Comparison of ENCODE assay signal across 9 cellular contexts in genomic region chr3:172153335-172153861, GRCh38.
DNase-seq lines count a peak whose midpoint lies in the region; ATAC-seq and TF ChIP-seq lines count a peak whose summit lies in the region.
"Had no signal": no experiment of that assay in that cellular context is flagged by ENCODE, and none has a peak within 500 bp of the region (broad histone marks: within the 10 kb centered on the region; RNA-seq: fewer than 3 reads in every experiment).

No MANE protein-coding gene starts in this region.

- H3K4me3 Mint-ChIP-seq in dendritic cell treated with granulocyte-macrophage colony-stimulating factor and Interleukin-4, amounts not matched to agents 40 ng/mL and 50 ng/mL, for 4 days: peak overlapping the region; percentile 60

- H3K4me1 Mint-ChIP-seq in dendritic cell treated with granulocyte-macrophage colony-stimulating factor and Interleukin-4, amounts not matched to agents 40 ng/mL and 50 ng/mL, for 4 days (ENCODE audit: low read depth): peaks cover 67% of the 10 kb centered on the region

- H3K9me3 Mint-ChIP-seq in dendritic cell treated with granulocyte-macrophage colony-stimulating factor and Interleukin-4, amounts not matched to agents 40 ng/mL and 50 ng/mL, for 4 days: no peaks in the 10 kb centered on the region

- H4K20me1 ChIP-seq in Karpas-422 (ENCODE audit: insufficient read depth, low read depth, low read length): no peaks in the 10 kb centered on the region

- no peaks in the 10 kb centered on the region for H3K79me2 ChIP-seq in Karpas-422 (ENCODE audit: low read length)

- H3K4me3 ChIP-seq in lung (no peak overlapping the region), Karpas-422 (ENCODE audit: low read length) (no peak overlapping the region)
- H3K4me3 ChIP-seq: SK-N-MC had no signal

- H3K27me3 ChIP-seq in lung (ENCODE audit: control insufficient read depth, insufficient read depth) (no peaks in the 10 kb centered on the region), Karpas-422 (ENCODE audit: low read length) (no peaks in the 10 kb centered on the region)

- no peak overlapping the region for H3K9ac ChIP-seq in Karpas-422 (ENCODE audit: low read length)

- peaks cover 17% of the 10 kb centered on the region for H3K36me3 Mint-ChIP-seq in dendritic cell treated with granulocyte-macrophage colony-stimulating factor and Interleukin-4, amounts not matched to agents 40 ng/mL and 50 ng/mL, for 4 days (ENCODE audit: low read depth)

- H2AFZ ChIP-seq in Karpas-422 (ENCODE audit: low read length): no peak overlapping the region

- ATAC-seq in GM18502 (IDR thresholded peaks at IDR 0.05; ENCODE audit: poor library complexity, unreplicated experiment) (peak; percentile 59), HG03565 (IDR thresholded peaks at IDR 0.05; ENCODE audit: unreplicated experiment) (peak; percentile 41), lung (ENCODE audit: insufficient read depth, low FRiP score) (peak; percentile 97)

- intact Hi-C loops in dendritic cell treated with granulocyte-macrophage colony-stimulating factor and Interleukin-4, amounts not matched to agents 40 ng/mL and 50 ng/mL, for 4 days (cut with micrococcal nuclease): no loop called here

- H3K4me2 ChIP-seq in Karpas-422 (ENCODE audit: low read depth, low read length, poor library complexity, severe bottlenecking): no peak overlapping the region

- H3K9me2 ChIP-seq in Karpas-422 (replicated peaks; ENCODE audit: insufficient read depth, low read length): no peaks in the 10 kb centered on the region

- peak overlapping the region; percentile 80 for H3K27ac Mint-ChIP-seq in dendritic cell treated with granulocyte-macrophage colony-stimulating factor and Interleukin-4, amounts not matched to agents 40 ng/mL and 50 ng/mL, for 4 days

- peak; percentile 21 for DNase-seq in activated CD4-positive, alpha-beta T cell treated with anti-CD3 and anti-CD28 coated beads for 1 hour
- DNase-seq in lung (ENCODE audit: low spot score): peak; percentile 86
- DNase-seq in stimulated activated CD4-positive, alpha-beta T cell treated with anti-CD3 and anti-CD28 coated beads, Interleukin-4, amount 100 ng/mL, for 4 hours: peak; percentile 24 to 62
- DNase-seq in Karpas-422: no peak
- DNase-seq in NCI-H510A (lab: John Stamatoyannopoulos, UW): no peak

- H3K36me3 ChIP-seq in lung (ENCODE audit: control insufficient read depth in 2 of 2, insufficient read depth in 2 of 2, low read length in 2 of 2) (no peaks in the 10 kb centered on the region), Karpas-422 (ENCODE audit: insufficient read depth, low read length) (no peaks in the 10 kb centered on the region)

- H3K4me1 ChIP-seq in lung (ENCODE audit: control insufficient read depth in 2 of 2, insufficient read depth in 2 of 2, low read length in 2 of 2) (peaks cover 17 to 39% of the 10 kb centered on the region in 2 donors), Karpas-422 (ENCODE audit: low read length) (no peaks in the 10 kb centered on the region)

- TF ChIP-seq CTCF in lung (IDR thresholded peaks at IDR 0.05; ENCODE audit: control extremely low read depth, extremely low read depth): no peak

- WGBS in lung, 2 donors: 14 to 16% methylated on average over 8 of the region's 8 CpGs

- H3K27ac ChIP-seq in lung (ENCODE audit: low read depth in 1 of 2, low read length in 1 of 2) (peak overlapping the region; percentile 88 to 95), Karpas-422 (ENCODE audit: low read length) (no peak overlapping the region)
- H3K27ac ChIP-seq: SK-N-MC had no signal

- H3K9me3 ChIP-seq in lung (ENCODE audit: control insufficient read depth in 2 of 2, insufficient read depth in 1 of 2, low read length in 1 of 2) (no peaks in the 10 kb centered on the region), Karpas-422 (ENCODE audit: low read length) (no peaks in the 10 kb centered on the region)

- no peaks in the 10 kb centered on the region for H3K27me3 Mint-ChIP-seq in dendritic cell treated with granulocyte-macrophage colony-stimulating factor and Interleukin-4, amounts not matched to agents 40 ng/mL and 50 ng/mL, for 4 days

Comparison
In these comparisons a context has a peak if more than half of its experiments do, and no peak if none do; other contexts are left out.
1. ATAC-seq: peak in every context shown above with its lines; median percentile 97 in lung; 59 in GM18502; 41 in HG03565.
2. DNase-seq: peak in activated CD4-positive, alpha-beta T cell treated with anti-CD3 and anti-CD28 coated beads for 1 hour (single experiment), lung (single experiment) and stimulated activated CD4-positive, alpha-beta T cell treated with anti-CD3 and anti-CD28 coated beads, Interleukin-4, amount 100 ng/mL, for 4 hours (2 of 2); none in Karpas-422 (single experiment) and NCI-H510A (single experiment).